8 cellular contexts compared by ENCODE assay signal in genomic region chr2:37711308-37711731, GRCh38. TPM values are rescaled to one million over a fixed set of nuclear protein-coding genes. Genes with fewer than 3 reads are reported as not detected.
DNase-seq lines count a peak whose midpoint lies in the region; ATAC-seq, FAIRE-seq and TF ChIP-seq lines count a peak whose summit lies in the region.

No MANE protein-coding gene starts in this region.

- no peak for TF ChIP-seq EP300 in GM12878 (IDR thresholded peaks at IDR 0.05; ENCODE audit: borderline replicate concordance in 1 of 2, control insufficient read depth in 1 of 2, low read depth in 2 of 2, low read length in 2 of 2)

- in situ Hi-C loops in GM12878 (cut with MboI): no loop called here

- no peaks in the 10 kb centered on the region for H4K20me1 ChIP-seq in GM12878 (ENCODE audit: control insufficient read depth, insufficient read depth)

- ATAC-seq in GM19395 (IDR thresholded peaks at IDR 0.05; ENCODE audit: unreplicated experiment): peak; percentile 77
- ATAC-seq in GM12878: peak; percentile 83

- H2AFZ ChIP-seq in GM12878 (ENCODE audit: control insufficient read depth, low read depth, low read length): no peak overlapping the region; the same call in 1 of the 2 replicates
- peak overlapping the region; percentile 89 for H2AFZ ChIP-seq in neuronal stem cell (ENCODE audit: low read length)

- TF ChIP-seq RAD21 in GM12878 (IDR thresholded peaks at IDR 0.05; ENCODE audit: insufficient read depth, low read depth, low read length): no peak

- TF ChIP-seq POLR2A in GM12878 (IDR thresholded peaks at IDR 0.05; ENCODE audit: low read depth, low read length): no peak

- SMC1A ChIA-PET in GM12878 (lab: Charles Lee; ENCODE audit: uncharacterized antibody, unreplicated experiment): interaction anchor here (1.0 kb wide), 1 partner anchor 108 kb away, joined by 4 read pairs; no protein-coding TSS in a partner anchor

- H2BK5ac ChIP-seq in neuronal stem cell (ENCODE audit: low read length): no peak overlapping the region

- H2BK12ac ChIP-seq in neuronal stem cell (ENCODE audit: low read length): no peak overlapping the region

- 0 out of 2 replicates have a peak overlapping the region, but pooled peaks have one; percentile 2 for H3K4me2 ChIP-seq in GM12878 (ENCODE audit: control insufficient read depth, insufficient read depth)
- H3K4me2 ChIP-seq in neuronal stem cell (ENCODE audit: insufficient read depth, low read length, poor library complexity, severe bottlenecking): no peak overlapping the region

- POLR2A ChIA-PET in A673 (lab: Charles Lee; ENCODE audit: low non-redundant PET): no interaction called here
- POLR2A ChIA-PET in GM12878 (lab: Charles Lee): no interaction called here

- no peak overlapping the region for H3K14ac ChIP-seq in neuronal stem cell (ENCODE audit: low read length)

- BruUV-seq in A673 (replicated peaks; lab: Mats Ljungman, UMichigan): no TSS peak
- BruUV-seq in GM12878 (replicated peaks; lab: Mats Ljungman, UMichigan): no TSS peak

- H2BK15ac ChIP-seq in neuronal stem cell (ENCODE audit: low read length): no peak overlapping the region

- H3K18ac ChIP-seq in neuronal stem cell (ENCODE audit: low read length): peak overlapping the region; percentile 42

- H3K4me1 ChIP-seq in A673 (ENCODE audit: insufficient read depth, low read length, poor library complexity, severe bottlenecking) (no peaks in the 10 kb centered on the region), GM12878 (ENCODE audit: control insufficient read depth, insufficient read depth, low read length) (peaks cover 21% of the 10 kb centered on the region), neuronal stem cell (ENCODE audit: control insufficient read depth in 2 of 2, insufficient read depth in 1 of 2, low read depth in 1 of 2, low read length in 2 of 2) (peaks cover 6 to 8% of the 10 kb centered on the region in 2 donors)

- no peak overlapping the region for H3K23ac ChIP-seq in neuronal stem cell (ENCODE audit: low read depth, low read length, poor library complexity)

- H3K36me3 ChIP-seq in A673 (ENCODE audit: insufficient read depth, low read length, poor library complexity, severe bottlenecking) (no peaks in the 10 kb centered on the region), GM12878 (ENCODE audit: control insufficient read depth in 2 of 2, insufficient read depth in 2 of 2, low read length in 1 of 2) (no peaks in the 10 kb centered on the region), neuronal stem cell (replicated peaks in 1 of 2; ENCODE audit: control insufficient read depth in 2 of 2, insufficient read depth in 2 of 2, low read length in 2 of 2) (no peaks in the 10 kb centered on the region)

- H3K79me2 ChIP-seq in GM12878 (ENCODE audit: control insufficient read depth, insufficient read depth, low read length): no peaks in the 10 kb centered on the region

- H3K4ac ChIP-seq in neuronal stem cell (ENCODE audit: low read length): no peak overlapping the region

- H2BK120ac ChIP-seq in neuronal stem cell (ENCODE audit: low read depth, low read length): no peak overlapping the region

- intact Hi-C loops in A673 (cut with micrococcal nuclease; ENCODE audit: unreplicated experiment): no loop called here
- intact Hi-C loops in GM12878 (cut with micrococcal nuclease; ENCODE audit: unreplicated experiment): no loop called here
- intact Hi-C loops in head of caudate nucleus (cut with DNase I): no loop called here

- CTCF ChIA-PET in A673 (lab: Charles Lee): no interaction called here
- CTCF ChIA-PET in GM12878 (lab: Yijun Ruan, JAX): no interaction called here

- H4K91ac ChIP-seq in neuronal stem cell (ENCODE audit: low read depth, low read length, poor library complexity): no peak overlapping the region

- no peak for FAIRE-seq in GM12878 (lab: Jason Lieb, UNC)

- no peak overlapping the region for H3K9ac ChIP-seq in GM12878 (ENCODE audit: control insufficient read depth, insufficient read depth, low read length)
- H3K9ac ChIP-seq in neuronal stem cell (ENCODE audit: low read depth, low read length, poor library complexity): no peak overlapping the region

- DNase-seq in A673 (ENCODE audit: low spot score) (peak; percentile 39), NOMO-1 (lab: John Stamatoyannopoulos, UW; ENCODE audit: unreplicated experiment in 2 of 2) (peak; percentile 67 to 73), GM12878 (ENCODE audit: low read depth, low spot score) (no peak), neuronal stem cell (ENCODE audit: low spot score) (no peak), NCI-H2171 treated with DMSO at 0.1 percent for 48 hours (lab: John Stamatoyannopoulos, UW) (no peak), NCI-H146 (lab: John Stamatoyannopoulos, UW) (no peak), head of caudate nucleus (no peak)

- H3K9me3 ChIP-seq in A673 (ENCODE audit: low read depth, low read length, poor library complexity, severe bottlenecking): peaks cover 9% of the 10 kb centered on the region
- H3K9me3 ChIP-seq in GM12878 (replicated peaks; ENCODE audit: control insufficient read depth, insufficient read depth, low read length): no peaks in the 10 kb centered on the region; the same call in 1 of the 3 replicates
- peaks cover 0 to 6% of the 10 kb centered on the region in 2 donors for H3K9me3 ChIP-seq in neuronal stem cell (replicated peaks in 1 of 2; ENCODE audit: control insufficient read depth in 2 of 2, insufficient read depth in 1 of 2, low read depth in 1 of 2, low read length in 2 of 2)

- H3K79me1 ChIP-seq in neuronal stem cell (ENCODE audit: low read depth, low read length): no peaks in the 10 kb centered on the region

- no peak overlapping the region for H3K27ac ChIP-seq in A673 (ENCODE audit: low read depth, low read length, poor library complexity, severe bottlenecking)
- H3K27ac ChIP-seq in GM12878 (ENCODE audit: control insufficient read depth, insufficient read depth): no peak overlapping the region
- H3K27ac ChIP-seq in neuronal stem cell (replicated peaks; ENCODE audit: low read length): no peak overlapping the region

- H4K8ac ChIP-seq in neuronal stem cell (ENCODE audit: low read depth, low read length): no peak overlapping the region

- RAD21 ChIA-PET in GM12878 (lab: Charles Lee; ENCODE audit: unreplicated experiment): no interaction called here

- H2AK5ac ChIP-seq in neuronal stem cell (ENCODE audit: low read depth, low read length): no peak overlapping the region

- WGBS in GM12878 (ENCODE audit: insufficient coverage, insufficient replicate concordance, low lambda C conversion rate, missing lambda C conversion rate): 89% methylated on average over 1 of the region's 1 CpG
- no CpG with 5 or more reads among the region's 1 CpG for WGBS in neuronal stem cell (ENCODE audit: extremely low coverage in 2 of 2, insufficient read length in 2 of 2, insufficient replicate concordance in 1 of 2), 2 donors

- H3K4me3 ChIP-seq in A673 (ENCODE audit: low read depth, low read length, poor library complexity, severe bottlenecking) (no peak overlapping the region), GM12878 (no peak overlapping the region), neuronal stem cell (ENCODE audit: low read length in 2 of 2) (no peak overlapping the region)

- H3K27me3 ChIP-seq in A673 (replicated peaks; ENCODE audit: insufficient read depth, low read depth, low read length, poor library complexity) (no peaks in the 10 kb centered on the region), GM12878 (replicated peaks in 1 of 2; ENCODE audit: control insufficient read depth in 2 of 2, insufficient read depth in 2 of 2, low read length in 1 of 2) (no peaks in the 10 kb centered on the region), neuronal stem cell (ENCODE audit: control insufficient read depth in 3 of 3, insufficient read depth in 3 of 3, low read depth in 1 of 3, low read length in 3 of 3) (no peaks in the 10 kb centered on the region)

- TF ChIP-seq CTCF in A673 (conservative IDR thresholded peaks at IDR 0.05; ENCODE audit: low read depth, low read length) (no peak), GM12878 (IDR thresholded peaks at IDR 0.05 in 2 of 3, conservative IDR thresholded peaks at IDR 0.05 in 1 of 3; ENCODE audit: control insufficient read depth in 2 of 3, extremely low read depth in 1 of 3, insufficient read depth in 1 of 3, low read depth in 3 of 3, low read length in 3 of 3) (no peak)

TF ChIP-seq in GM12878, 131 proteins besides CTCF, POLR2A, EP300 and RAD21 (continues in another document):
- TF ChIP-seq IRF3 (IDR thresholded peaks at IDR 0.05): no peak
- no peak for TF ChIP-seq IKZF1 (conservative IDR thresholded peaks at IDR 0.05)
- no peak for TF ChIP-seq YY1 (IDR thresholded peaks at IDR 0.05; ENCODE audit: low read depth, low read length)
- no peak for TF ChIP-seq POLR2AphosphoS5 (IDR thresholded peaks at IDR 0.05; ENCODE audit: low read length)
- TF ChIP-seq RCOR1 (conservative IDR thresholded peaks at IDR 0.05; ENCODE audit: low read depth, low read length): no peak
- TF ChIP-seq CREM (IDR thresholded peaks at IDR 0.05; ENCODE audit: low read depth): no peak

RNA-seq across cellular contexts. Expression of gene CDC42EP3, which starts 39.9 kb away (rescaled TPM):
- 12.2 TPM in 2 replicates for total RNA-seq in A673 (2021)
- total RNA-seq in GM12878 (2013; cell fraction: nucleolus; rRNA removed): 36.3 and 37.4 TPM in 2 replicates
- 36.2 and 36.9 TPM in 2 replicates for total RNA-seq in GM12878 (2014; rRNA removed)
- 44.6 and 46.5 TPM in 2 replicates for total RNA-seq in GM12878 (2014; rRNA removed; fragmentation: Illumina TruSeq; extraction: Trizol)
- total RNA-seq in GM12878 (2021): 63.1 and 67.6 TPM in 2 replicates
- 8.8 TPM for polyA plus RNA-seq in GM12878 (2011; ENCODE audit: low read depth)
- polyA plus RNA-seq in GM12878 (2011; rRNA removed): 47.3 and 47.4 TPM in 2 replicates
- 51.0 and 62.8 TPM in 2 replicates for polyA plus RNA-seq in GM12878 (2011; cell fraction: cytosol; rRNA removed)
- 33.6 and 47.7 TPM in 2 replicates for polyA plus RNA-seq in GM12878 (2011; cell fraction: nucleus; rRNA removed)
- polyA plus RNA-seq in GM12878 (2012): 13.6 and 28.5 TPM in 2 replicates
- polyA plus RNA-seq in GM12878 (2014; fragmentation: Illumina TruSeq; extraction: Trizol): 86.9 and 109 TPM in 2 replicates
- polyA plus RNA-seq in GM12878 (2014; fragmentation: Nextera tagmentation; extraction: Ambion mirVana): 10 to 100 TPM; 11.8 to 16.1 TPM
- 59.1 and 61.4 TPM in 2 replicates for polyA plus RNA-seq in GM12878 (2014; rRNA removed)
- 10 to 100 TPM; 58.4 to 66.1 TPM for polyA plus RNA-seq in GM12878 (2016; fragmentation: Nextera tagmentation; extraction: Ambion mirVana)
- polyA minus RNA-seq in GM12878 (2011; rRNA and poly(A)+ RNA removed): 32.6 and 52.1 TPM in 2 replicates
- polyA minus RNA-seq in GM12878 (2011; cell fraction: cytosol; rRNA and poly(A)+ RNA removed): 18.0 and 24.0 TPM in 2 replicates
- polyA minus RNA-seq in GM12878 (2011; cell fraction: nucleus; rRNA and poly(A)+ RNA removed): 19.7 and 24.1 TPM in 2 replicates
- 32.1 TPM for polyA plus RNA-seq in neuronal stem cell (2013, experiment 1 of 2)
- polyA plus RNA-seq in neuronal stem cell (2013, experiment 2 of 2): 31.5 TPM

Comparison
In these comparisons a context has a peak if more than half of its experiments do, and no peak if none do; other contexts are left out.
1. DNase-seq: peak in A673 (single experiment) and NOMO-1 (2 of 2); none in GM12878 (single experiment), neuronal stem cell (single experiment), NCI-H2171 treated with DMSO at 0.1 percent for 48 hours (single experiment), NCI-H146 (single experiment) and head of caudate nucleus (0 of 42).